Comparison of ENCODE assay signal across 1 cellular context in genomic region chr6:73713426-73714147, GRCh38.
TF ChIP-seq lines count a peak whose summit lies in the region.

No MANE protein-coding gene starts in this region.

TF ChIP-seq in SK-N-SH treated with all-trans-retinoic acid at 6 μM for 48 hours, 23 proteins besides CTCF, POLR2A, EP300 and RAD21 (continued from another document):
- TF ChIP-seq SNAI2 (CRISPR knock-in tag; IDR thresholded peaks at IDR 0.05) (no peak), PATZ1 (CRISPR knock-in tag; IDR thresholded peaks at IDR 0.05; ENCODE audit: borderline replicate concordance) (no peak), ESRRG (CRISPR knock-in tag; IDR thresholded peaks at IDR 0.05) (no peak), PPARA (CRISPR knock-in tag; IDR thresholded peaks at IDR 0.05; ENCODE audit: borderline replicate concordance) (no peak), RARB (CRISPR knock-in tag; IDR thresholded peaks at IDR 0.05) (no peak), CREB5 (CRISPR knock-in tag; IDR thresholded peaks at IDR 0.05; ENCODE audit: low read depth) (no peak), ISL1 (CRISPR knock-in tag; IDR thresholded peaks at IDR 0.05) (no peak), POU6F1 (CRISPR knock-in tag; IDR thresholded peaks at IDR 0.05; ENCODE audit: borderline replicate concordance, low read depth) (no peak), ZC3H10 (CRISPR knock-in tag; IDR thresholded peaks at IDR 0.05) (no peak), TCF4 (CRISPR knock-in tag; IDR thresholded peaks at IDR 0.05; ENCODE audit: borderline replicate concordance) (no peak)
